In the genomic region with DNA sequence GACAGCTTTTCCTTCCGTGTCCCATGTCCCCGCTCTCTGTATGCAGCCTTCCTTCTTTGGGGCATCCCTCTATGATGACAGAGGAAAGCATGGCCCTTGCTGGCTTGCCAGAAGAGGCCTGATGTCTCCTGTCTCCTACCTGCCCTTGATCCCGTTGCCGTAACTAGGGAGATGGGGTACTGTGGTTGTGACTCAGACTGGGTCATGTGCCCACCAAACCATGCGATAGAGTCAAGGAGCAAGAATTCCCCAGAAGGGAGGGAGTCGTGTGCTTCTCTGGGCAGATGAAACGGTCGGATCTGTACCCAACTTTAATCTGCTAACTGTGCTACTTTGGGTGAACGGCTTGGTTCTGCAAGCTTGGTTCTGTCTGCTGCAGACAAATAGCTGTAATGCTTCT, we compare ENCODE assay signal across 24 cellular contexts.
A peak's percentile ranks its signal among the peaks of the same experiment; 100 is the strongest.
DNase-seq lines count a peak whose midpoint lies in the region; ATAC-seq and TF ChIP-seq lines count a peak whose summit lies in the region.
"Had no signal": no experiment of that assay in that cellular context is flagged by ENCODE, and none has a peak within 500 bp of the region (broad histone marks: within the 10 kb centered on the region; RNA-seq: fewer than 3 reads in every experiment).

No MANE protein-coding gene starts in this region.

- no peaks in the 10 kb centered on the region for H3K27me3 Mint-ChIP-seq in activated T-cell treated with anti-CD3 and anti-CD28 coated beads, Interleukin-2, amount 50 U/mL, for 72 hours (ENCODE audit: low read depth)
- no peaks in the 10 kb centered on the region for H3K27me3 Mint-ChIP-seq in activated T-cell treated with anti-CD3 and anti-CD28 coated beads, Interleukin-2, amount 50 U/mL, for 4 hours (ENCODE audit: low read depth)
- no peaks in the 10 kb centered on the region for H3K27me3 Mint-ChIP-seq in dendritic cell treated with granulocyte-macrophage colony-stimulating factor and Interleukin-4, amounts not matched to agents 40 ng/mL and 50 ng/mL, for 4 days
- H3K27me3 Mint-ChIP-seq in nephron progenitor cell (ENCODE audit: low read depth, poor library complexity) = no peaks in the 10 kb centered on the region
- H3K27me3 Mint-ChIP-seq: activated CD8-positive, alpha-beta memory T cell treated with anti-CD3 and anti-CD28 coated beads, Interleukin-2, amount 10 ng/mL, durations not matched to agents 7 days and 5 days had no signal

- no peak for DNase-seq in activated T-cell treated with anti-CD3 and anti-CD28 coated beads, Interleukin-2, amount 50 U/mL, for 72 hours
- DNase-seq in activated T-cell treated with anti-CD3 and anti-CD28 coated beads, Interleukin-2, amount 50 U/mL, for 4 hours = no peak
- DNase-seq in Daoy (ENCODE audit: low read depth) (peak; percentile 29), nephron progenitor cell (no peak), AML-193 (lab: John Stamatoyannopoulos, UW) (no peak), AG08396 (ENCODE audit: low spot score) (no peak), GM10248 (ENCODE audit: extremely low spot score) (no peak)
- DNase-seq: activated CD4-positive, alpha-beta T cell treated with anti-CD3 and anti-CD28 coated beads for 48 hours; activated CD8-positive, alpha-beta memory T cell treated with anti-CD3 and anti-CD28 coated beads, Interleukin-2, amount 10 ng/mL, durations not matched to agents 7 days and 5 days; activated effector memory CD4-positive, alpha-beta T cell treated with anti-CD3 and anti-CD28 coated beads, Interleukin-2, amount 50 U/mL, for 16 hours; anterior cingulate cortex; cerebellar nuclear complex; DMS153; effector CD4-positive, alpha-beta T cell; gastrocnemius medialis; GF-D8; midbrain; NCI-H1694; SHP77; spleen; stimulated activated CD4-positive, alpha-beta T cell treated with anti-CD3 and anti-CD28 coated beads, Interleukin-4, amount 100 ng/mL, for 4 hours; SW 1271 had no signal

- intact Hi-C loops in dendritic cell treated with granulocyte-macrophage colony-stimulating factor and Interleukin-4, amounts not matched to agents 40 ng/mL and 50 ng/mL, for 4 days (cut with micrococcal nuclease) = no loop called here

- peaks cover 0 to 11% of the 10 kb centered on the region in 2 donors for H3K36me3 Mint-ChIP-seq in activated T-cell treated with anti-CD3 and anti-CD28 coated beads, Interleukin-2, amount 50 U/mL, for 72 hours (ENCODE audit: insufficient read depth in 2 of 2)
- H3K36me3 Mint-ChIP-seq in activated T-cell treated with anti-CD3 and anti-CD28 coated beads, Interleukin-2, amount 50 U/mL, for 4 hours (ENCODE audit: insufficient read depth) = peaks cover 33% of the 10 kb centered on the region
- H3K36me3 Mint-ChIP-seq in dendritic cell treated with granulocyte-macrophage colony-stimulating factor and Interleukin-4, amounts not matched to agents 40 ng/mL and 50 ng/mL, for 4 days (ENCODE audit: low read depth) = peaks cover 53% of the 10 kb centered on the region
- peaks cover 64% of the 10 kb centered on the region for H3K36me3 Mint-ChIP-seq in nephron progenitor cell (ENCODE audit: low read depth)

- no peak overlapping the region for H3K4me3 Mint-ChIP-seq in activated T-cell treated with anti-CD3 and anti-CD28 coated beads, Interleukin-2, amount 50 U/mL, for 72 hours
- no peak overlapping the region for H3K4me3 Mint-ChIP-seq in activated T-cell treated with anti-CD3 and anti-CD28 coated beads, Interleukin-2, amount 50 U/mL, for 4 hours
- H3K4me3 Mint-ChIP-seq in dendritic cell treated with granulocyte-macrophage colony-stimulating factor and Interleukin-4, amounts not matched to agents 40 ng/mL and 50 ng/mL, for 4 days = no peak overlapping the region
- H3K4me3 Mint-ChIP-seq in nephron progenitor cell = no peak overlapping the region
- H3K4me3 Mint-ChIP-seq: activated CD8-positive, alpha-beta memory T cell treated with anti-CD3 and anti-CD28 coated beads, Interleukin-2, amount 10 ng/mL, durations not matched to agents 7 days and 5 days had no signal

- CTCF ChIA-PET in GM10248 (lab: Yijun Ruan, JAX) = interaction anchor here (1.1 to 5.2 kb wide), 3 partner anchors 21 to 94 kb away, joined by 3 to 19 read pairs (median 4); no protein-coding TSS in a partner anchor

- peak overlapping the region; percentile 39 for H3K27ac Mint-ChIP-seq in activated T-cell treated with anti-CD3 and anti-CD28 coated beads, Interleukin-2, amount 50 U/mL, for 72 hours
- peak overlapping the region; percentile 44 for H3K27ac Mint-ChIP-seq in dendritic cell treated with granulocyte-macrophage colony-stimulating factor and Interleukin-4, amounts not matched to agents 40 ng/mL and 50 ng/mL, for 4 days
- H3K27ac Mint-ChIP-seq in nephron progenitor cell = peak overlapping the region; percentile 65
- H3K27ac Mint-ChIP-seq: activated CD8-positive, alpha-beta memory T cell treated with anti-CD3 and anti-CD28 coated beads, Interleukin-2, amount 10 ng/mL, durations not matched to agents 7 days and 5 days had no signal

- H3K9me3 Mint-ChIP-seq in activated T-cell treated with anti-CD3 and anti-CD28 coated beads, Interleukin-2, amount 50 U/mL, for 72 hours = no peaks in the 10 kb centered on the region
- H3K9me3 Mint-ChIP-seq in activated T-cell treated with anti-CD3 and anti-CD28 coated beads, Interleukin-2, amount 50 U/mL, for 4 hours = no peaks in the 10 kb centered on the region
- H3K9me3 Mint-ChIP-seq in dendritic cell treated with granulocyte-macrophage colony-stimulating factor and Interleukin-4, amounts not matched to agents 40 ng/mL and 50 ng/mL, for 4 days = no peaks in the 10 kb centered on the region
- H3K9me3 Mint-ChIP-seq in nephron progenitor cell = peaks cover 5% of the 10 kb centered on the region

- ATAC-seq in activated T-cell treated with anti-CD3 and anti-CD28 coated beads, Interleukin-2, amount 50 U/mL, for 72 hours (replicated peaks in 1 of 2) = no peak
- no peak for ATAC-seq in activated T-cell treated with anti-CD3 and anti-CD28 coated beads, Interleukin-2, amount 50 U/mL, for 4 hours
- ATAC-seq: activated CD8-positive, alpha-beta memory T cell treated with anti-CD3 and anti-CD28 coated beads, Interleukin-2, amount 10 ng/mL, durations not matched to agents 7 days and 5 days; gastrocnemius medialis; K562 had no signal

- POLR2A ChIA-PET in GM10248 (lab: Yijun Ruan, JAX) = no interaction called here

- no peak for TF ChIP-seq CTCF in nephron progenitor cell (IDR thresholded peaks at IDR 0.05)
- no peak for TF ChIP-seq CTCF in GM10248 (IDR thresholded peaks at IDR 0.05; ENCODE audit: control extremely low read depth, extremely low read depth, low read depth, missing control alignments)

- peaks cover 51% of the 10 kb centered on the region for H3K4me1 Mint-ChIP-seq in activated T-cell treated with anti-CD3 and anti-CD28 coated beads, Interleukin-2, amount 50 U/mL, for 72 hours (ENCODE audit: low read depth)
- H3K4me1 Mint-ChIP-seq in activated T-cell treated with anti-CD3 and anti-CD28 coated beads, Interleukin-2, amount 50 U/mL, for 4 hours (ENCODE audit: low read depth) = peaks cover 60% of the 10 kb centered on the region
- peaks cover 6% of the 10 kb centered on the region for H3K4me1 Mint-ChIP-seq in dendritic cell treated with granulocyte-macrophage colony-stimulating factor and Interleukin-4, amounts not matched to agents 40 ng/mL and 50 ng/mL, for 4 days (ENCODE audit: low read depth)
- H3K4me1 Mint-ChIP-seq in nephron progenitor cell = peaks cover 14% of the 10 kb centered on the region
